In genomic region chr16:87853411-87854052, GRCh38 we compare ENCODE assay signal across 1 cellular context.
A peak's percentile ranks its signal among the peaks of the same experiment; 100 is the strongest.
TF ChIP-seq lines count a peak whose summit lies in the region.

No MANE protein-coding gene starts in this region.

TF ChIP-seq in HepG2, 621 proteins besides CTCF, POLR2A, EP300 and RAD21 (continued from another document and continues in another):
- TF ChIP-seq ZIK1 (CRISPR knock-in tag; IDR thresholded peaks at IDR 0.05; ENCODE audit: borderline replicate concordance, low read depth) (peak; percentile 87; the same call in 1 of the 2 replicates), ATF3 (CRISPR knock-in tag; IDR thresholded peaks at IDR 0.05) (peak; percentile 97), CC2D1A (CRISPR knock-in tag; IDR thresholded peaks at IDR 0.05) (no peak), ZNF124 (CRISPR knock-in tag; IDR thresholded peaks at IDR 0.05) (no peak), ZNF724P (CRISPR knock-in tag; IDR thresholded peaks at IDR 0.05; ENCODE audit: borderline replicate concordance) (0 out of 2 replicates have a peak, but pooled peaks have one; percentile 58), EZH2 (conservative IDR thresholded peaks at IDR 0.05; ENCODE audit: low read depth, low read length) (no peak), HOXD1 (CRISPR knock-in tag; IDR thresholded peaks at IDR 0.05) (peak; percentile 30; the same call in 1 of the 2 replicates), E2F5 (CRISPR knock-in tag; conservative IDR thresholded peaks at IDR 0.05) (no peak), ZNF558 (CRISPR knock-in tag; IDR thresholded peaks at IDR 0.05; ENCODE audit: borderline replicate concordance) (no peak), ZNF644 (CRISPR knock-in tag; IDR thresholded peaks at IDR 0.05; ENCODE audit: low read depth) (0 out of 2 replicates have a peak, but pooled peaks have one; percentile 8), WIZ (CRISPR knock-in tag; IDR thresholded peaks at IDR 0.05) (no peak), KMT2B (CRISPR knock-in tag; IDR thresholded peaks at IDR 0.05) (0 out of 2 replicates have a peak, but pooled peaks have one; percentile 49), ZNF691 (CRISPR knock-in tag; IDR thresholded peaks at IDR 0.05; ENCODE audit: borderline replicate concordance, low read depth) (peak; percentile 96), ZNF407 (CRISPR knock-in tag; IDR thresholded peaks at IDR 0.05; ENCODE audit: not compliant biosample characterization) (no peak), FLYWCH1 (CRISPR knock-in tag; IDR thresholded peaks at IDR 0.05) (no peak), ZNF335 (CRISPR knock-in tag; IDR thresholded peaks at IDR 0.05) (peak; percentile 80; the same call in 1 of the 2 replicates), TFE3 (CRISPR knock-in tag; IDR thresholded peaks at IDR 0.05) (peak; percentile 70; the same call in 1 of the 2 replicates), SNAI1 (CRISPR knock-in tag; IDR thresholded peaks at IDR 0.05; ENCODE audit: borderline replicate concordance) (no peak), MLX (CRISPR knock-in tag; IDR thresholded peaks at IDR 0.05) (peak; percentile 34; the same call in 1 of the 2 replicates), GLI4 (CRISPR knock-in tag; IDR thresholded peaks at IDR 0.05; ENCODE audit: borderline replicate concordance) (no peak), ZNF460 (CRISPR knock-in tag; IDR thresholded peaks at IDR 0.05; ENCODE audit: borderline replicate concordance) (no peak; the same call in 1 of the 2 replicates), ZNF567 (CRISPR knock-in tag; IDR thresholded peaks at IDR 0.05; ENCODE audit: borderline replicate concordance) (0 out of 2 replicates have a peak, but pooled peaks have one; percentile 69), ZNF337 (CRISPR knock-in tag; IDR thresholded peaks at IDR 0.05; ENCODE audit: borderline replicate concordance, low read depth) (no peak), HNF1A (IDR thresholded peaks at IDR 0.05; ENCODE audit: low read depth) (peak; percentile 39; the same call in 1 of the 2 replicates), HNF1A (CRISPR knock-in tag; IDR thresholded peaks at IDR 0.05; ENCODE audit: borderline replicate concordance) (peak; percentile 77; the same call in 1 of the 2 replicates), SAFB2 (CRISPR knock-in tag; IDR thresholded peaks at IDR 0.05; ENCODE audit: borderline replicate concordance, low read depth) (no peak), FOXP4 (CRISPR knock-in tag; IDR thresholded peaks at IDR 0.05) (peak; percentile 74), RERE (CRISPR knock-in tag; IDR thresholded peaks at IDR 0.05; ENCODE audit: low read depth) (peak; percentile 65; the same call in 1 of the 2 replicates)
